Comparison of ENCODE assay signal across 8 cellular contexts in the genomic region with DNA sequence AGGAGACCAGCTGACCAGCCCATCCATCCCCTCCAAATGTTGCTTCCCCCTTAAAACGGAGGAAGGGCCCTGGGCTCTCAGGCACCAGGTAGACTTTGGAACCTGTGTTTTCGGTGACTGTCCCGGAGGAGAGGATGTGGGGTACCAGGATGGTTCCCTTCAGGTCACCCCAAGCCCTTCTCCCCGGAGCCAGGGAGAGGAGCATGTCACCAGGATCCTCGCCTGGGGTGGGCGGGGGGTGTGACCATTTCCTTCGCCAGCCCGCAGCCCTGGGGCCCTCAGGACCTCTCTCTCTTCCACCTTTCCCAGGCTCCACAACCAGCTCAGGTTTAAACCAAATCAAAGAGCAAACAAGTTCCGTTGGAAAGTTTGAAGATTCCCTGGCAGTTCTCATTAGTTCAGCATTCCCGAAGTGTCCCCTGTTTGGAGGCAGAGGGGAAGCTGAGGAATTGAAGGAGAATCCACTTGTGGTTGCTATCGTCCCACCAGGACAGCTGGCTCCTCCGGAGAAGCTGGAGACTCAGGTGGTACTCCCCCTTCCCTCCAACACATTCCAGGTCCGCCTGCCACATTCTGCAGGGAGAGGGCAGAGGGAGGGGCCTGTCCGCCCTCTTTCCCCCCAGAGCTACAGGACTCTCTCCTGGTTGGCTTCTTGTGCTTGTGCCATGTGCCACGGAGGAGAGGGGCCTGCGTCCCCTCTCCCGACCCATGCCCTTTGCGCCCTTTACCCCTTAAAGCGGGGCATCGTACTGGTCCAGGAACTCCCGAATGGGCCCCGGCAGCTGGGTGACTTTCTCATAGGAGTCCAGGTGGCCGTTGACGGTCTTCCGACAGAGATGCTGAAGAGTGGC. TPM values are rescaled to one million over a fixed set of nuclear protein-coding genes. Genes with fewer than 3 reads are reported as not detected.
DNase-seq lines count a peak whose midpoint lies in the region; ATAC-seq, FAIRE-seq and TF ChIP-seq lines count a peak whose summit lies in the region.

No MANE protein-coding gene starts in this region.

- CTCF ChIA-PET in activated CD8-positive, alpha-beta T cell treated with anti-CD3 and anti-CD28 coated beads for 36 hours (lab: Charles Lee): interaction anchor here (1.2 to 2.9 kb wide), 4 partner anchors 20 to 108 kb away, joined by 3 to 27 read pairs (median 3); partner anchors contain the start of gene PGS1

- no peaks in the 10 kb centered on the region for H3K9me3 ChIP-seq in ES-I3 (ENCODE audit: control insufficient read depth, insufficient read depth, low read length)
- no peaks in the 10 kb centered on the region for H3K9me3 ChIP-seq in sigmoid colon

- H3K27me3 Mint-ChIP-seq in activated CD8-positive, alpha-beta T cell treated with anti-CD3 and anti-CD28 coated beads for 36 hours: peaks cover 5% of the 10 kb centered on the region
- peaks cover 13% of the 10 kb centered on the region for H3K27me3 Mint-ChIP-seq in glutamatergic neuron (ENCODE audit: unreplicated experiment)

- TF ChIP-seq CTCF in activated CD8-positive, alpha-beta T cell treated with anti-CD3 and anti-CD28 coated beads for 36 hours (IDR thresholded peaks at IDR 0.05): no peak
- TF ChIP-seq CTCF in glutamatergic neuron (IDR thresholded peaks at IDR 0.05; ENCODE audit: partially characterized antibody, unreplicated experiment) (no peak), sigmoid colon (IDR thresholded peaks at IDR 0.05) (no peak)

- ATAC-seq in activated CD8-positive, alpha-beta T cell treated with anti-CD3 and anti-CD28 coated beads for 36 hours: no peak
- ATAC-seq in HG03457 (IDR thresholded peaks at IDR 0.05; ENCODE audit: unreplicated experiment): no peak
- ATAC-seq in HG02885 (IDR thresholded peaks at IDR 0.05; ENCODE audit: poor library complexity, unreplicated experiment): no peak

- H3K4me3 Mint-ChIP-seq in activated CD8-positive, alpha-beta T cell treated with anti-CD3 and anti-CD28 coated beads for 36 hours: peak overlapping the region; percentile 87
- peak overlapping the region; percentile 65 for H3K4me3 Mint-ChIP-seq in glutamatergic neuron (ENCODE audit: unreplicated experiment)

- intact Hi-C loops in activated CD8-positive, alpha-beta T cell treated with anti-CD3 and anti-CD28 coated beads for 36 hours (cut with micrococcal nuclease): no loop called here
- intact Hi-C loops in sigmoid colon (cut with DNase I): no loop called here

- 77 to 82% methylated on average over 25 of the region's 25 CpGs for WGBS in sigmoid colon, 2 donors

- no peak for TF ChIP-seq EP300 in sigmoid colon (IDR thresholded peaks at IDR 0.05)

- peak overlapping the region; percentile 92 to 99 (median 94) for H3K27ac ChIP-seq in sigmoid colon

- peak overlapping the region; percentile 76; the same call in 1 of the 2 replicates for H3K9ac ChIP-seq in ES-I3 (ENCODE audit: low read depth, low read length)

- TF ChIP-seq POLR2A in sigmoid colon (IDR thresholded peaks at IDR 0.05): no peak
- TF ChIP-seq POLR2A in GM12892 (IDR thresholded peaks at IDR 0.05; ENCODE audit: low read depth, low read length): no peak

- peak overlapping the region; percentile 96 for H3K27ac Mint-ChIP-seq in activated CD8-positive, alpha-beta T cell treated with anti-CD3 and anti-CD28 coated beads for 36 hours
- H3K27ac Mint-ChIP-seq in glutamatergic neuron (ENCODE audit: unreplicated experiment): no peak overlapping the region

- H3K36me3 ChIP-seq in ES-I3 (ENCODE audit: insufficient read depth, low read length) (no peaks in the 10 kb centered on the region), sigmoid colon (peaks cover 0 to 26% (median 0%) of the 10 kb centered on the region in 4 donors)

- no peak for DNase-seq in activated CD8-positive, alpha-beta T cell treated with anti-CD3 and anti-CD28 coated beads for 36 hours
- DNase-seq in glutamatergic neuron (no peak), sigmoid colon (no peak), T1000 (lab: John Stamatoyannopoulos, UW) (no peak), GM12892 (ENCODE audit: insufficient read length) (no peak)

- peak overlapping the region; percentile 64 to 92 (median 80) for H3K4me3 ChIP-seq in sigmoid colon

- POLR2A ChIA-PET in activated CD8-positive, alpha-beta T cell treated with anti-CD3 and anti-CD28 coated beads for 36 hours (lab: Charles Lee): interaction anchor here (0.7 to 3.9 kb wide), 9 partner anchors 9 to 59 kb away, joined by 3 to 19 read pairs (median 5); no protein-coding TSS in a partner anchor

- no peak for FAIRE-seq in GM12892 (lab: Jason Lieb, UNC)

- H3K4me1 Mint-ChIP-seq in activated CD8-positive, alpha-beta T cell treated with anti-CD3 and anti-CD28 coated beads for 36 hours (ENCODE audit: low read depth): peaks cover 51% of the 10 kb centered on the region
- H3K4me1 Mint-ChIP-seq in glutamatergic neuron (ENCODE audit: low read depth, unreplicated experiment): peaks cover 8% of the 10 kb centered on the region

- H3K4me1 ChIP-seq in ES-I3 (ENCODE audit: insufficient read depth, low read length): peaks cover 46% of the 10 kb centered on the region
- peaks cover 0 to 62% (median 58%) of the 10 kb centered on the region in 4 donors for H3K4me1 ChIP-seq in sigmoid colon

- H3K36me3 Mint-ChIP-seq in activated CD8-positive, alpha-beta T cell treated with anti-CD3 and anti-CD28 coated beads for 36 hours (ENCODE audit: low read depth): peaks cover 29% of the 10 kb centered on the region
- no peaks in the 10 kb centered on the region for H3K36me3 Mint-ChIP-seq in glutamatergic neuron (ENCODE audit: unreplicated experiment)

- no peaks in the 10 kb centered on the region for H3K27me3 ChIP-seq in sigmoid colon

- no peaks in the 10 kb centered on the region for H3K9me3 Mint-ChIP-seq in activated CD8-positive, alpha-beta T cell treated with anti-CD3 and anti-CD28 coated beads for 36 hours
- H3K9me3 Mint-ChIP-seq in glutamatergic neuron (ENCODE audit: unreplicated experiment): peaks cover 3% of the 10 kb centered on the region

RNA-seq across cellular contexts. Expression of gene SOCS3, which starts 2.0 kb away (rescaled TPM):
- total RNA-seq in activated CD8-positive, alpha-beta T cell treated with anti-CD3 and anti-CD28 coated beads for 36 hours: 10 to 100 TPM; 48.6 to 49.1 TPM
- total RNA-seq in glutamatergic neuron (ENCODE audit: unreplicated experiment): 3.1 TPM
- 100 to 1,000 TPM in 2 of 4 donors, 10 to 100 TPM in 2; 10.3 to 499 (median 82.9) TPM for total RNA-seq in sigmoid colon
- polyA plus RNA-seq in sigmoid colon: 10 to 100 TPM; 11.1 to 64.5 (median 28.2) TPM
- 2.3 TPM for polyA plus RNA-seq in GM12892 (2012; ENCODE audit: missing spikeins)

RNA-seq across cellular contexts. Expression of gene PGS1, which starts 20.5 kb away (rescaled TPM):
- 10 to 100 TPM; 42.1 to 43.3 TPM for total RNA-seq in activated CD8-positive, alpha-beta T cell treated with anti-CD3 and anti-CD28 coated beads for 36 hours
- 50.2 TPM for total RNA-seq in glutamatergic neuron (ENCODE audit: unreplicated experiment)
- 10 to 100 TPM; 20.0 to 36.3 (median 29.0) TPM for total RNA-seq in sigmoid colon
- 10 to 100 TPM in 2 of 3 donors, 1 to 10 TPM in 1; 9.9 to 36.9 (median 16.8) TPM for polyA plus RNA-seq in sigmoid colon
- 16.9 TPM for polyA plus RNA-seq in GM12892 (2012; ENCODE audit: missing spikeins)
